7 cellular contexts compared by ENCODE assay signal in the genomic region with DNA sequence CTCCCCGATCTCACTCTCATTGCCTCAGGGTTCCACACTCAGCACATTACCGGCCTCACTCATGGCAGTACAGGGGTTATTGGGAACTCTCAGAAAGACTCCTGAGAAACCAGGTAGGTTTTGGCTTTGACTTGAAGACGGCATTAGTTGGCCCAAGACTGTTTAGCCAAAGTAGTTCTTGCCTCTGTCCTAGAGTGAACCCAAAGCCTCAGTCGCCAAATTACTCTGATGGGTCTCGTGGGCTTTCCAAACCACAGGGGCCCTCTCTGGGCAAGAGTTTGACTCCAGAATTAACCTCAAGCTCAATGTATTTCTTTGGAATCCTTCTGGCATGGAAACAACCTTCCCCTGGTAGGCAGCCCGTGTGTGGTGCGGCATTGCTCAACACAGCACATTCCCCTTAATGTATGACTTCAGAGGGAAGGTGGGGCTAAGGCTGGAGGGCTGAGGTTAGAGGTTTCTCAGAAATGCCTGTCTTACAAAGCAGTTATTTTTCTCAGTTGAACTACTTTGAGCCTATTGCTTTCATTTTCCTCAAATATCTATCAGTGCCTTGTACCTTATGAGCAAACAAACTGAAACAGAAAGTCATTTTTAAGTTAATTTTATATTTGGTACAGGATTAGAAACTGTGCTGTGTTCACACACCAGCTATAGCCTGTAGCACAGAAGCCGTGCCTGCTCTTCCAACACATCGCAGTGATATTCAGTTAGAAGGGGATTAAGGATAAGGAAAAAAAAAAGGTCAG.
DNase-seq lines count a peak whose midpoint lies in the region; ATAC-seq and TF ChIP-seq lines count a peak whose summit lies in the region.

No MANE protein-coding gene starts in this region.

- in situ Hi-C loops in mammary epithelial cell (cut with MboI; ENCODE audit: low sequenced_read_pairs in 2 of 2) (no loop called here), transverse colon (cut with MboI; ENCODE audit: low pct_ligation_motif_present in 1 of 4, low pct_unique_long_range_greater_than_20kb in 1 of 4, low sequenced_read_pairs in 3 of 4) (no loop called here)

- H3K36me3 ChIP-seq in mammary epithelial cell (ENCODE audit: insufficient read depth, low read length) (no peaks in the 10 kb centered on the region), transverse colon (no peaks in the 10 kb centered on the region)

- no peaks in the 10 kb centered on the region for H3K79me2 ChIP-seq in mammary epithelial cell (ENCODE audit: insufficient read depth, low read length)

- dilution Hi-C loops in mammary epithelial cell (cut with HindIII; ENCODE audit: low sequenced_read_pairs): no loop called here

- ATAC-seq in GM18519 (IDR thresholded peaks at IDR 0.05; ENCODE audit: low FRiP score, unreplicated experiment): peak; percentile 100
- ATAC-seq in GM21786 (IDR thresholded peaks at IDR 0.05; ENCODE audit: unreplicated experiment): peak; percentile 96

- intact Hi-C loops in mammary epithelial cell (cut with micrococcal nuclease): no loop called here
- intact Hi-C loops in transverse colon (cut with DNase I; ENCODE audit: low total_unique reads): no loop called here

- H3K27ac ChIP-seq in mammary epithelial cell (ENCODE audit: insufficient read depth, low read depth, low read length): no peak overlapping the region
- H3K27ac ChIP-seq in transverse colon: no peak overlapping the region

- TF ChIP-seq POLR2A in transverse colon (IDR thresholded peaks at IDR 0.05): no peak

- DNase-seq in Jurkat, Clone E6-1 (ENCODE audit: low read depth, low spot score): peak; percentile 64
- DNase-seq in mammary epithelial cell (peak; percentile 62), transverse colon (peak; percentile 11), SKM-1 treated with dmso at 0.1 percent for 144 hours (lab: John Stamatoyannopoulos, UW; ENCODE audit: unreplicated experiment) (no peak)
- no peak for DNase-seq in stimulated activated CD4-positive, alpha-beta T cell treated with anti-CD3 and anti-CD28 coated beads, Interleukin-2, amount 100 ng/mL, for 48 hours

- TF ChIP-seq EP300 in transverse colon (IDR thresholded peaks at IDR 0.05; ENCODE audit: low read depth): no peak

- H3K27me3 ChIP-seq in mammary epithelial cell (ENCODE audit: insufficient read depth, low read length) (no peaks in the 10 kb centered on the region), transverse colon (no peaks in the 10 kb centered on the region)

- H3K4me2 ChIP-seq in mammary epithelial cell (ENCODE audit: insufficient read depth, low read depth, low read length): peak overlapping the region; percentile 64

- H2AFZ ChIP-seq in mammary epithelial cell (ENCODE audit: low read depth, low read length): peak overlapping the region; percentile 72

- H3K9me3 ChIP-seq in mammary epithelial cell (replicated peaks; ENCODE audit: insufficient read depth, low read length) (no peaks in the 10 kb centered on the region), transverse colon (no peaks in the 10 kb centered on the region)

- TF ChIP-seq CTCF in mammary epithelial cell (conservative IDR thresholded peaks at IDR 0.05 in 1 of 2, IDR thresholded peaks at IDR 0.05 in 1 of 2; ENCODE audit: extremely low read depth in 1 of 2, insufficient read depth in 1 of 2, low read depth in 1 of 2, low read length in 2 of 2): no peak
- TF ChIP-seq CTCF in transverse colon (IDR thresholded peaks at IDR 0.05): no peak

- 26% methylated on average over 9 of the region's 9 CpGs for WGBS in mammary epithelial cell (ENCODE audit: low coverage, missing lambda C conversion rate)
- WGBS in transverse colon (ENCODE audit: low coverage in 1 of 2), 2 donors: 71 to 74% methylated on average over 4 to 9 of the region's 9 CpGs

- H3K9ac ChIP-seq in mammary epithelial cell (ENCODE audit: insufficient read depth, low read length): no peak overlapping the region

- no peak overlapping the region for H3K4me3 ChIP-seq in Jurkat, Clone E6-1 (ENCODE audit: low read length)
- H3K4me3 ChIP-seq in mammary epithelial cell (replicated peaks in 1 of 3; ENCODE audit: insufficient read depth in 1 of 3, low read depth in 2 of 3, low read length in 3 of 3): no peak overlapping the region
- no peak overlapping the region for H3K4me3 ChIP-seq in transverse colon

- H3K4me1 ChIP-seq in mammary epithelial cell (ENCODE audit: insufficient read depth, low read length) (no peaks in the 10 kb centered on the region), transverse colon (peaks cover 0 to 1% (median 0%) of the 10 kb centered on the region in 4 donors)

- H4K20me1 ChIP-seq in mammary epithelial cell (ENCODE audit: insufficient read depth, low read length): no peaks in the 10 kb centered on the region

- BruUV-seq in mammary epithelial cell (replicated peaks; lab: Mats Ljungman, UMichigan): no TSS peak

- CTCF ChIA-PET in mammary epithelial cell (lab: Charles Lee; ENCODE audit: low non-redundant PET): interaction anchor here (0.6 kb wide), 1 partner anchor 476 kb away, joined by 4 read pairs; no protein-coding TSS in a partner anchor

Comparison
In these comparisons a context has a peak if more than half of its experiments do, and no peak if none do; other contexts are left out.
1. DNase-seq: peak in Jurkat, Clone E6-1 (single experiment), mammary epithelial cell (single experiment) and transverse colon (single experiment); none in stimulated activated CD4-positive, alpha-beta T cell treated with anti-CD3 and anti-CD28 coated beads, Interleukin-2, amount 100 ng/mL, for 48 hours (0 of 2) and SKM-1 treated with dmso at 0.1 percent for 144 hours (single experiment).